Comparison of ENCODE assay signal across 3 cellular contexts in genomic region chr2:25210923-25211322, GRCh38. TPM values are rescaled to one million over a fixed set of nuclear protein-coding genes. Genes with fewer than 3 reads are reported as not detected.
"Had no signal": no experiment of that assay in that cellular context is flagged by ENCODE, and none has a peak within 500 bp of the region (broad histone marks: within the 10 kb centered on the region; RNA-seq: fewer than 3 reads in every experiment).

No MANE protein-coding gene starts in this region.

RNA-seq across cellular contexts. Expression of gene POMC, which starts 42.5 kb away (rescaled TPM):
- total RNA-seq: mesothelial cell of epicardium, smooth muscle cell had no signal
- polyA plus RNA-seq: mammary epithelial cell, smooth muscle cell had no signal
